ENCODE assay signal across 25 cellular contexts in the genomic region with DNA sequence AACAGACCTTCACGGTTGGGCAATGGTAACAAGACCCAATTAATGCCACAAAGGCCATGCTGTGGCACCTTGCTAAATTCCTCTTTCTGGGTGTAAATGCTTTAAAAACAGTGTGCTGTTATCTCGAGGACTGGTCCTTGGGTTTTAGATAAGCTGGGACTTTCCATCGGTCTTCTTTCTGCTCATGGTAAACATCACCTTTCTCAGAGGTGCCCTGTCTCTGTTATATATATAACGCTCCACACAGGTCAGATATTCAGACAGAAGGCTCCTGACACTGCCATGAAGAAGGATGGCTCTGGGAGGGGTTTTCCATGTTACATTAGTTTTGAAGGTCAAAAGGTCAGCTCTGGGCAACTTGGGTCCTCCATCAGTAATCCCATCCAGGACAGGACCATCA.
DNase-seq lines count a peak whose midpoint lies in the region; ATAC-seq, FAIRE-seq and TF ChIP-seq lines count a peak whose summit lies in the region.
"Had no signal": no experiment of that assay in that cellular context is flagged by ENCODE, and none has a peak within 500 bp of the region (broad histone marks: within the 10 kb centered on the region; RNA-seq: fewer than 3 reads in every experiment).

No MANE protein-coding gene starts in this region.

- in situ Hi-C loops in Panc1 (cut with HindIII; ENCODE audit: low pct_unique_long_range_greater_than_20kb, low sequenced_read_pairs) (no loop called here), K562 (cut with MboI) (no loop called here)

- TF ChIP-seq EP300 in K562 (IDR thresholded peaks at IDR 0.05; ENCODE audit: low read length), result no peak

- H3K9me1 ChIP-seq in K562 (ENCODE audit: control insufficient read depth, insufficient read depth, low read length), result no peaks in the 10 kb centered on the region

- H3K4me1 ChIP-seq in Panc1 (ENCODE audit: control insufficient read depth, insufficient read depth, low read length), result peaks cover 14% of the 10 kb centered on the region; the same call in 1 of the 2 replicates
- H3K4me1 ChIP-seq in K562 (replicated peaks in 1 of 2; ENCODE audit: control insufficient read depth in 2 of 2, insufficient read depth in 2 of 2, low read length in 2 of 2), result peaks cover 2 to 21% of the 10 kb centered on the region in 2 experiments; a peak in 2 of 5 replicates
- H3K4me1 ChIP-seq: BLaER1 treated with 17β-estradiol and CSF1 and Interleukin-3, amounts not matched to agents 10 nM and 100 nM had no signal

- H3K79me2 ChIP-seq in K562 (ENCODE audit: control insufficient read depth, insufficient read depth, low read length), result no peaks in the 10 kb centered on the region

- H4K20me1 ChIP-seq in K562 (replicated peaks; ENCODE audit: control insufficient read depth, insufficient read depth, low read length), result no peaks in the 10 kb centered on the region
- H4K20me1 ChIP-seq: BLaER1 treated with 17β-estradiol and CSF1 and Interleukin-3, amounts not matched to agents 10 nM and 100 nM had no signal

- no peak overlapping the region for H3K4me3 ChIP-seq in Panc1 (ENCODE audit: low read depth in 2 of 2, low read length in 2 of 2)
- no peak overlapping the region for H3K4me3 ChIP-seq in K562
- H3K4me3 ChIP-seq: A549; BLaER1 treated with 17β-estradiol and CSF1 and Interleukin-3, amounts not matched to agents 10 nM and 100 nM; GM23248 had no signal

- H3K4me2 ChIP-seq in K562 (ENCODE audit: insufficient read depth, low read length), result no peak overlapping the region
- H3K4me2 ChIP-seq: A549; BLaER1 treated with 17β-estradiol and CSF1 and Interleukin-3, amounts not matched to agents 10 nM and 100 nM had no signal

- intact Hi-C loops in Panc1 (cut with micrococcal nuclease; ENCODE audit: unreplicated experiment), result no loop called here
- intact Hi-C loops in K562 (cut with micrococcal nuclease), result no loop called here

- no peaks in the 10 kb centered on the region for H3K27me3 ChIP-seq in Panc1 (ENCODE audit: control insufficient read depth, insufficient read depth, low read length)
- no peaks in the 10 kb centered on the region for H3K27me3 ChIP-seq in K562 (ENCODE audit: control insufficient read depth in 2 of 2, insufficient read depth in 2 of 2, low read length in 2 of 2)
- H3K27me3 ChIP-seq: BE2C; BLaER1 treated with 17β-estradiol and CSF1 and Interleukin-3, amounts not matched to agents 10 nM and 100 nM had no signal

- CTCF ChIA-PET in Panc1 (lab: Charles Lee) (no interaction called here), K562 (lab: Yijun Ruan, JAX; ENCODE audit: low intra/inter-chr PET ratio) (no interaction called here)

- H3K27me3 Mint-ChIP-seq in nephron progenitor cell (ENCODE audit: low read depth, poor library complexity), result no peaks in the 10 kb centered on the region

- no peak for FAIRE-seq in K562 (lab: Jason Lieb, UNC)
- FAIRE-seq: A549, D721Med, GM12892, GM19239, H1 had no signal

- peaks cover 10% of the 10 kb centered on the region for H3K9me3 Mint-ChIP-seq in nephron progenitor cell
- H3K9me3 Mint-ChIP-seq: CD4-positive, alpha-beta T cell; CD8-positive, alpha-beta memory T cell had no signal

- TF ChIP-seq CTCF in Panc1 (IDR thresholded peaks at IDR 0.05), result no peak
- no peak for TF ChIP-seq CTCF in K562 (IDR thresholded peaks at IDR 0.05 in 2 of 3, conservative IDR thresholded peaks at IDR 0.05 in 1 of 3; ENCODE audit: insufficient read depth in 2 of 3, low read depth in 1 of 3, low read length in 3 of 3)
- no peak for TF ChIP-seq CTCF in nephron progenitor cell (IDR thresholded peaks at IDR 0.05)

- POLR2A ChIA-PET in Panc1 (lab: Charles Lee), result no interaction called here
- POLR2A ChIA-PET in K562 (lab: Yijun Ruan, JAX), result interaction anchor here (0.9 kb wide), 1 partner anchor 16 kb away, joined by 3 read pairs; no protein-coding TSS in a partner anchor

- H3K27ac ChIP-seq in Panc1 (ENCODE audit: low read length) (peak overlapping the region; percentile 49; the same call in 1 of the 2 replicates), K562 (ENCODE audit: extremely low read depth, low read depth, low read length) (no peak overlapping the region)
- H3K27ac ChIP-seq: A549; BLaER1 treated with 17β-estradiol and CSF1 and Interleukin-3, amounts not matched to agents 10 nM and 100 nM; GM23248 had no signal

- peaks cover 18% of the 10 kb centered on the region for H3K36me3 Mint-ChIP-seq in nephron progenitor cell (ENCODE audit: low read depth)
- H3K36me3 Mint-ChIP-seq: CD14-positive monocyte; CD8-positive, alpha-beta memory T cell had no signal

- TF ChIP-seq POLR2A in K562 (conservative IDR thresholded peaks at IDR 0.05), result no peak

- H3K4me3 Mint-ChIP-seq in nephron progenitor cell, result no peak overlapping the region
- H3K4me3 Mint-ChIP-seq: CD14-positive monocyte; CD4-positive, alpha-beta T cell; CD8-positive, alpha-beta memory T cell had no signal

- H2AFZ ChIP-seq in K562 (ENCODE audit: low read depth, low read length), result no peak overlapping the region
- H2AFZ ChIP-seq: GM23248 had no signal

- peaks cover 70% of the 10 kb centered on the region for H3K4me1 Mint-ChIP-seq in nephron progenitor cell
- H3K4me1 Mint-ChIP-seq: CD14-positive monocyte; CD8-positive, alpha-beta memory T cell had no signal

- H3K9me3 ChIP-seq in Panc1 (ENCODE audit: control insufficient read depth, insufficient read depth, low read depth, low read length), result no peaks in the 10 kb centered on the region
- no peaks in the 10 kb centered on the region for H3K9me3 ChIP-seq in K562 (replicated peaks; ENCODE audit: control insufficient read depth, insufficient read depth, low read depth, low read length)
- H3K9me3 ChIP-seq: A549; BE2C; BLaER1 treated with 17β-estradiol and CSF1 and Interleukin-3, amounts not matched to agents 10 nM and 100 nM had no signal

- WGBS in K562 (ENCODE audit: insufficient coverage, low coverage, missing lambda C conversion rate), result 21% methylated on average over 4 of the region's 4 CpGs

- no peak for TF ChIP-seq RAD21 in K562 (CRISPR knock-in tag; conservative IDR thresholded peaks at IDR 0.05 in 1 of 2, IDR thresholded peaks at IDR 0.05 in 1 of 2)

- H3K9ac ChIP-seq in K562 (ENCODE audit: insufficient read depth in 1 of 2, low read depth in 2 of 2, low read length in 2 of 2), result no peak overlapping the region
- H3K9ac ChIP-seq: BLaER1 treated with 17β-estradiol and CSF1 and Interleukin-3, amounts not matched to agents 10 nM and 100 nM; GM23248 had no signal

- peak overlapping the region; percentile 47 for H3K27ac Mint-ChIP-seq in nephron progenitor cell
- H3K27ac Mint-ChIP-seq: CD14-positive monocyte; CD4-positive, alpha-beta T cell; CD8-positive, alpha-beta memory T cell had no signal

- H3K36me3 ChIP-seq in Panc1 (ENCODE audit: control insufficient read depth, insufficient read depth, low read length) (no peaks in the 10 kb centered on the region), K562 (ENCODE audit: control insufficient read depth, insufficient read depth, low read length) (no peaks in the 10 kb centered on the region)
- H3K36me3 ChIP-seq: BE2C; BLaER1 treated with 17β-estradiol and CSF1 and Interleukin-3, amounts not matched to agents 10 nM and 100 nM had no signal

- ATAC-seq in Panc1 (no peak), K562 (no peak), HG02885 (IDR thresholded peaks at IDR 0.05; ENCODE audit: poor library complexity, unreplicated experiment) (no peak), HG03354 (IDR thresholded peaks at IDR 0.05; ENCODE audit: poor library complexity, severe bottlenecking, unreplicated experiment) (no peak)
- ATAC-seq: A549 had no signal

- BruUV-seq in Panc1 (replicated peaks; lab: Mats Ljungman, UMichigan), result no TSS peak
- BruUV-seq in K562 (replicated peaks; lab: Mats Ljungman, UMichigan), result no TSS peak

- DNase-seq in Panc1 (ENCODE audit: low read depth, low spot score), result no peak
- DNase-seq in K562 (ENCODE audit: extremely low read depth in 1 of 4, low spot score in 3 of 4), result no peak
- DNase-seq in nephron progenitor cell, result no peak
- no peak for DNase-seq in NCI-H2081 treated with DMSO at 0.1 percent for 48 hours (lab: John Stamatoyannopoulos, UW)
- DNase-seq: 8988T; ACHN; AML-193; BE2C; CD4-positive, alpha-beta T cell; CD8-positive, alpha-beta memory T cell; DMS53; DMS79 treated with DMSO at 0.1 percent for 48 hours; GF-D8; GM23248; H7; HCEC 1CT had no signal

TF ChIP-seq in K562, 482 proteins besides CTCF, POLR2A, EP300 and RAD21:
- 0 out of 2 replicates have a peak, but pooled peaks have one; percentile 19 for TF ChIP-seq ESRRA (IDR thresholded peaks at IDR 0.05; ENCODE audit: borderline replicate concordance, low read depth)
- TF ChIP-seq ZNF780A (CRISPR knock-in tag; IDR thresholded peaks at IDR 0.05), result no peak
